In genomic region chr7:90239625-90240228, GRCh38 we compare ENCODE assay signal across 2 cellular contexts.
TF ChIP-seq lines count a peak whose summit lies in the region.

No MANE protein-coding gene starts in this region.

TF ChIP-seq in SK-N-SH, 30 proteins besides CTCF, POLR2A, EP300 and RAD21:
- no peak for TF ChIP-seq POLR2AphosphoS5 (IDR thresholded peaks at IDR 0.05; ENCODE audit: low read depth, low read length)
- no peak for TF ChIP-seq NRF1 (IDR thresholded peaks at IDR 0.05; ENCODE audit: low read depth, low read length)
- no peak for TF ChIP-seq FOXJ3 (CRISPR knock-in tag; IDR thresholded peaks at IDR 0.05)
- TF ChIP-seq NFIC (IDR thresholded peaks at IDR 0.05; ENCODE audit: borderline replicate concordance), result no peak
- TF ChIP-seq ELF1 (IDR thresholded peaks at IDR 0.05), result no peak
- TF ChIP-seq EZH2phosphoT487 (IDR thresholded peaks at IDR 0.05; ENCODE audit: borderline replicate concordance, low read depth), result no peak
- no peak for TF ChIP-seq REST (IDR thresholded peaks at IDR 0.05; ENCODE audit: low read depth, low read length)
- no peak for TF ChIP-seq RFX5 (IDR thresholded peaks at IDR 0.05; ENCODE audit: low read length)
- TF ChIP-seq FOXM1 (IDR thresholded peaks at IDR 0.05; ENCODE audit: low read depth), result no peak
- no peak for TF ChIP-seq RXRA (IDR thresholded peaks at IDR 0.05; ENCODE audit: borderline replicate concordance, low read depth)
- TF ChIP-seq ZBTB33 (IDR thresholded peaks at IDR 0.05; ENCODE audit: borderline replicate concordance, low read depth), result no peak
- TF ChIP-seq TAF1 (IDR thresholded peaks at IDR 0.05; ENCODE audit: borderline replicate concordance, low read depth, low read length), result no peak
- TF ChIP-seq CHD2 (IDR thresholded peaks at IDR 0.05; ENCODE audit: low read length, partially characterized antibody), result no peak

TF ChIP-seq in SK-N-SH treated with all-trans-retinoic acid at 6 μM for 48 hours, 23 proteins besides CTCF, POLR2A, EP300 and RAD21:
- TF ChIP-seq PATZ1 (CRISPR knock-in tag; IDR thresholded peaks at IDR 0.05; ENCODE audit: borderline replicate concordance) (no peak), CREB5 (CRISPR knock-in tag; IDR thresholded peaks at IDR 0.05; ENCODE audit: low read depth) (no peak), TSHZ2 (CRISPR knock-in tag; IDR thresholded peaks at IDR 0.05) (no peak), BACH2 (CRISPR knock-in tag; IDR thresholded peaks at IDR 0.05; ENCODE audit: borderline replicate concordance) (no peak), TCF4 (CRISPR knock-in tag; IDR thresholded peaks at IDR 0.05; ENCODE audit: borderline replicate concordance) (no peak), POU6F1 (CRISPR knock-in tag; IDR thresholded peaks at IDR 0.05; ENCODE audit: borderline replicate concordance, low read depth) (no peak), SNAI2 (CRISPR knock-in tag; IDR thresholded peaks at IDR 0.05) (no peak), CSDC2 (CRISPR knock-in tag; IDR thresholded peaks at IDR 0.05) (no peak), ARNTL (CRISPR knock-in tag; IDR thresholded peaks at IDR 0.05; ENCODE audit: borderline replicate concordance, low read depth) (no peak), ZFP30 (CRISPR knock-in tag; IDR thresholded peaks at IDR 0.05) (no peak), OSR1 (CRISPR knock-in tag; IDR thresholded peaks at IDR 0.05) (no peak), TOX (CRISPR knock-in tag; IDR thresholded peaks at IDR 0.05; ENCODE audit: borderline replicate concordance) (no peak)
